ENCODE assay signal across 8 cellular contexts in genomic region chr19:7197169-7197759, GRCh38.
DNase-seq lines count a peak whose midpoint lies in the region; ATAC-seq and TF ChIP-seq lines count a peak whose summit lies in the region.

No MANE protein-coding gene starts in this region.

- peak overlapping the region; percentile 90 for H3K4me3 Mint-ChIP-seq in activated naive CD8-positive, alpha-beta T cell

- H3K9me2 ChIP-seq in GM23248 (ENCODE audit: insufficient read depth), result no peaks in the 10 kb centered on the region

- ATAC-seq in DND-41 (ENCODE audit: insufficient read depth, low read depth) (peak; percentile 83), SK-N-SH treated with all-trans-retinoic acid at 6 μM for 48 hours (peak; percentile 89)

- peaks cover 23% of the 10 kb centered on the region for H3K4me1 Mint-ChIP-seq in activated naive CD8-positive, alpha-beta T cell (ENCODE audit: low read depth)

- no peaks in the 10 kb centered on the region; the same call in 1 of the 2 replicates for H3K79me2 ChIP-seq in DND-41 (ENCODE audit: insufficient read depth, low read length)
- H3K79me2 ChIP-seq in GM23248 (ENCODE audit: insufficient read depth), result no peaks in the 10 kb centered on the region

- WGBS in GM23248 (ENCODE audit: low coverage in 1 of 2, low lambda C conversion rate in 2 of 2, missing lambda C conversion rate in 2 of 2), 2 experiments, result 0 to 1% methylated on average over 21 of the region's 21 CpGs

- no peaks in the 10 kb centered on the region; the same call in 1 of the 2 replicates for H3F3A ChIP-seq in GM23248 (ENCODE audit: insufficient read depth)

- H3K4me1 ChIP-seq in DND-41 (ENCODE audit: insufficient read depth, low read length) (peaks cover 31% of the 10 kb centered on the region), GM23248 (ENCODE audit: insufficient read depth) (peaks cover 11% of the 10 kb centered on the region)

- H3K9me3 ChIP-seq in DND-41 (ENCODE audit: insufficient read depth, low read length, severe bottlenecking), result no peaks in the 10 kb centered on the region
- H3K9me3 ChIP-seq in GM23248 (ENCODE audit: low read depth), result no peaks in the 10 kb centered on the region

- H3K27ac ChIP-seq in DND-41 (ENCODE audit: low read length) (peak overlapping the region; percentile 81), GM23248 (peak overlapping the region; percentile 92), substantia nigra (ENCODE audit: low read depth, low read length, poor library complexity, severe bottlenecking) (peak overlapping the region; percentile 83)

- peak; percentile 93 for DNase-seq in DND-41
- peak; percentile 98 for DNase-seq in GM23248
- DNase-seq in Kasumi-1 (lab: John Stamatoyannopoulos, UW), result peak; percentile 95 to 97
- DNase-seq in glomerular visceral epithelial cell (ENCODE audit: extremely low spot score), result peak; percentile 87
- DNase-seq in nucleus accumbens (lab: John Stamatoyannopoulos, UW), result peak; percentile 36 to 90 (median 77)
- DNase-seq in substantia nigra (lab: John Stamatoyannopoulos, UW), result peak; percentile 21 to 89 (median 72)

- no peaks in the 10 kb centered on the region; the same call in 1 of the 2 replicates for H4K20me1 ChIP-seq in DND-41 (ENCODE audit: insufficient read depth, low read length)
- H4K20me1 ChIP-seq in GM23248 (ENCODE audit: insufficient read depth), result no peaks in the 10 kb centered on the region

- in situ Hi-C loops in GM23248 (cut with MboI), result no loop called here

- H3K27me3 Mint-ChIP-seq in activated naive CD8-positive, alpha-beta T cell, result peaks cover 2% of the 10 kb centered on the region

- no peak for TF ChIP-seq CTCF in DND-41 (IDR thresholded peaks at IDR 0.05; ENCODE audit: borderline replicate concordance, extremely low read depth, low read length, poor library complexity, severe bottlenecking)

- H3K27me3 ChIP-seq in DND-41 (ENCODE audit: insufficient read depth, low read length, poor library complexity), result no peaks in the 10 kb centered on the region
- no peaks in the 10 kb centered on the region for H3K27me3 ChIP-seq in GM23248 (replicated peaks; ENCODE audit: insufficient read depth)

- H3K9me3 Mint-ChIP-seq in activated naive CD8-positive, alpha-beta T cell (ENCODE audit: low read depth), result no peaks in the 10 kb centered on the region

- H2AFZ ChIP-seq in DND-41 (ENCODE audit: low read depth, low read length), result peak overlapping the region; percentile 91
- H2AFZ ChIP-seq in GM23248, result peak overlapping the region; percentile 93

- no peaks in the 10 kb centered on the region for H3K36me3 Mint-ChIP-seq in activated naive CD8-positive, alpha-beta T cell

- H3K4me3 ChIP-seq in DND-41 (ENCODE audit: low read depth in 1 of 2, low read length in 2 of 2), result peak overlapping the region; percentile 8 to 70; a peak in 3 of 4 replicates
- H3K4me3 ChIP-seq in GM23248, result peak overlapping the region; percentile 90

- H3K27ac Mint-ChIP-seq in activated naive CD8-positive, alpha-beta T cell, result peak overlapping the region; percentile 95

- H3K4me2 ChIP-seq in DND-41 (ENCODE audit: insufficient read depth, low read length), result peak overlapping the region; percentile 97
- H3K4me2 ChIP-seq in GM23248 (ENCODE audit: unreplicated experiment), result peak overlapping the region; percentile 96

- H3K36me3 ChIP-seq in DND-41 (ENCODE audit: insufficient read depth, low read length) (no peaks in the 10 kb centered on the region), GM23248 (ENCODE audit: low read depth) (no peaks in the 10 kb centered on the region)

- H3K9ac ChIP-seq in DND-41 (ENCODE audit: low read depth, low read length), result peak overlapping the region; percentile 67
- H3K9ac ChIP-seq in GM23248, result peak overlapping the region; percentile 83

TF ChIP-seq in SK-N-SH treated with all-trans-retinoic acid at 6 μM for 48 hours, 23 proteins besides CTCF, POLR2A, EP300 and RAD21:
- TF ChIP-seq ZFP3 (CRISPR knock-in tag; IDR thresholded peaks at IDR 0.05), result no peak
- no peak for TF ChIP-seq ZC3H10 (CRISPR knock-in tag; IDR thresholded peaks at IDR 0.05)
- TF ChIP-seq CSDC2 (CRISPR knock-in tag; IDR thresholded peaks at IDR 0.05), result no peak
- TF ChIP-seq PPARA (CRISPR knock-in tag; IDR thresholded peaks at IDR 0.05; ENCODE audit: borderline replicate concordance), result no peak
- TF ChIP-seq OSR1 (CRISPR knock-in tag; IDR thresholded peaks at IDR 0.05), result no peak

Comparison
In these comparisons a context has a peak if more than half of its experiments do, and no peak if none do; other contexts are left out.
1. Peak in every context shown above with its lines: DNase-seq, ATAC-seq, H3K4me3 ChIP-seq and H3K27ac ChIP-seq.